8 cellular contexts compared by ENCODE assay signal in the genomic region with DNA sequence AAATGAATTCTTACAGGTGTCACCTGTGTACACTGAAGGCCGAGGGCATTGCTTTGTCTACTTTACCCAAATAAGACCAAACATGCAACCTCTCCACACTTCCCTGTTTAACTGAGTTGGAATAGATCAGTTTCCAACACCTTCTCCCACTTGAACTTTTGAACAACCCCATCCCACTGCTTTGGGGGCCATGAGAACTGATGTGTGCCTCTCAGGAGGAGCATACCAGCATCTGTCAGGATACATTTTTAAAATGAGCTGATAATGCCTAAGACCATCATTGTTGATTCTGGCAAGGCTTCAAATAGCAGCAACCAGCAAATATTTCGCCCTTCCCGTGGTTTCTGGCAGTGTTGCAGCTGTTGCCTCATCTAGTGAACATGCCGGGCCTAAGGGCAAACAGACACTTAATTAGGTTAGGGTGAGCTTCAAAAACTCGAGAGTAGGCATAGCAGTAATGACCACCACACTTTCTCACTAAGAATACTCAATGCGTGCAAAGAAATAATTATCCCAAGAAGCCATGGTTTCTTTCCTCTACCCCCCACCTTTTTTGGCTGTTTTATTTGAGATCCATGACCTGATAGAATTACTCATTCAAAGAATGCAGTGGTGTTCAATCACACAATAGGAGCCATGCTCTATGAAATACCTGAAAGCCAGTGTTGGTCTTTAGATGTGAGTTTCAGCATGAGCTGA.
DNase-seq lines count a peak whose midpoint lies in the region; ATAC-seq and TF ChIP-seq lines count a peak whose summit lies in the region.

No MANE protein-coding gene starts in this region.

- peak; percentile 88 to 98 (median 96) for ATAC-seq in right lobe of liver
- no peak for ATAC-seq in HG03439 (IDR thresholded peaks at IDR 0.05; ENCODE audit: unreplicated experiment)
- ATAC-seq in GM21515 (IDR thresholded peaks at IDR 0.05; ENCODE audit: unreplicated experiment): no peak
- no peak for ATAC-seq in stimulated activated naive CD8-positive, alpha-beta T cell treated with anti-CD3 and anti-CD28 coated beads, Interleukin-15, amount 100 ng/mL, for 72 hours
- no peak for ATAC-seq in GM19452 (IDR thresholded peaks at IDR 0.05; ENCODE audit: unreplicated experiment)

- peak; percentile 68 for TF ChIP-seq POLR2A in right lobe of liver (IDR thresholded peaks at IDR 0.05)

- H3K4me3 ChIP-seq in right lobe of liver: no peak overlapping the region

- H3K27ac ChIP-seq in VCaP (peak overlapping the region; percentile 59), right lobe of liver (no peak overlapping the region)

- no peaks in the 10 kb centered on the region for H3K9me3 ChIP-seq in right lobe of liver

- no peak overlapping the region for H3K4me3 Mint-ChIP-seq in Calu3 (ENCODE audit: low read depth, unreplicated experiment)
- H3K4me3 Mint-ChIP-seq in stimulated activated naive CD8-positive, alpha-beta T cell treated with anti-CD3 and anti-CD28 coated beads, Interleukin-15, amount 100 ng/mL, for 72 hours: no peak overlapping the region

- peaks cover 0 to 12% (median 5%) of the 10 kb centered on the region in 4 donors for H3K4me1 ChIP-seq in right lobe of liver

- WGBS in right lobe of liver (ENCODE audit: insufficient coverage, low coverage, low lambda C conversion rate, missing lambda C conversion rate): 25% methylated on average over 5 of the region's 6 CpGs

- H3K27me3 ChIP-seq in right lobe of liver: no peaks in the 10 kb centered on the region

- no TSS peak for BruUV-seq in Calu3 (replicated peaks; lab: Mats Ljungman, UMichigan)

- H3K4me1 Mint-ChIP-seq in Calu3 (ENCODE audit: low read depth, unreplicated experiment): no peaks in the 10 kb centered on the region
- peaks cover 10% of the 10 kb centered on the region for H3K4me1 Mint-ChIP-seq in stimulated activated naive CD8-positive, alpha-beta T cell treated with anti-CD3 and anti-CD28 coated beads, Interleukin-15, amount 100 ng/mL, for 72 hours

- DNase-seq in Calu3 (peak; percentile 6), LoVo (ENCODE audit: low spot score) (peak; percentile 50), right lobe of liver (peak; percentile 69 to 82 (median 71))
- no peak for DNase-seq in stimulated activated naive CD8-positive, alpha-beta T cell treated with anti-CD3 and anti-CD28 coated beads, Interleukin-15, amount 100 ng/mL, for 72 hours

- TF ChIP-seq CTCF in Calu3 (IDR thresholded peaks at IDR 0.05; ENCODE audit: unreplicated experiment) (no peak), VCaP (conservative IDR thresholded peaks at IDR 0.05) (no peak), right lobe of liver (IDR thresholded peaks at IDR 0.05) (no peak)

- H3K36me3 ChIP-seq in right lobe of liver: no peaks in the 10 kb centered on the region

- peaks cover 9% of the 10 kb centered on the region for H3K27me3 Mint-ChIP-seq in Calu3 (ENCODE audit: unreplicated experiment)
- H3K27me3 Mint-ChIP-seq in stimulated activated naive CD8-positive, alpha-beta T cell treated with anti-CD3 and anti-CD28 coated beads, Interleukin-15, amount 100 ng/mL, for 72 hours: no peaks in the 10 kb centered on the region

- no peak overlapping the region for H3K27ac Mint-ChIP-seq in Calu3 (ENCODE audit: unreplicated experiment)
- H3K27ac Mint-ChIP-seq in stimulated activated naive CD8-positive, alpha-beta T cell treated with anti-CD3 and anti-CD28 coated beads, Interleukin-15, amount 100 ng/mL, for 72 hours: no peak overlapping the region

- CTCF ChIA-PET in Calu3 (lab: Charles Lee): no interaction called here

- H3K9me3 Mint-ChIP-seq in Calu3 (ENCODE audit: low read depth, unreplicated experiment): no peaks in the 10 kb centered on the region
- H3K9me3 Mint-ChIP-seq in stimulated activated naive CD8-positive, alpha-beta T cell treated with anti-CD3 and anti-CD28 coated beads, Interleukin-15, amount 100 ng/mL, for 72 hours: no peaks in the 10 kb centered on the region

- intact Hi-C loops in Calu3 (cut with micrococcal nuclease; ENCODE audit: unreplicated experiment): no loop called here
- intact Hi-C loops in right lobe of liver (cut with DNase I): no loop called here

- H3K36me3 Mint-ChIP-seq in Calu3 (ENCODE audit: insufficient read depth, unreplicated experiment): no peaks in the 10 kb centered on the region

Comparison
In these comparisons a context has a peak if more than half of its experiments do, and no peak if none do; other contexts are left out.
1. DNase-seq: peak in Calu3 (single experiment), LoVo (single experiment) and right lobe of liver (3 of 3); none in stimulated activated naive CD8-positive, alpha-beta T cell treated with anti-CD3 and anti-CD28 coated beads, Interleukin-15, amount 100 ng/mL, for 72 hours (0 of 2).
2. ATAC-seq: peak in right lobe of liver (4 of 4); none in HG03439 (single experiment), GM21515 (single experiment), stimulated activated naive CD8-positive, alpha-beta T cell treated with anti-CD3 and anti-CD28 coated beads, Interleukin-15, amount 100 ng/mL, for 72 hours (single experiment) and GM19452 (single experiment).